In the genomic region with DNA sequence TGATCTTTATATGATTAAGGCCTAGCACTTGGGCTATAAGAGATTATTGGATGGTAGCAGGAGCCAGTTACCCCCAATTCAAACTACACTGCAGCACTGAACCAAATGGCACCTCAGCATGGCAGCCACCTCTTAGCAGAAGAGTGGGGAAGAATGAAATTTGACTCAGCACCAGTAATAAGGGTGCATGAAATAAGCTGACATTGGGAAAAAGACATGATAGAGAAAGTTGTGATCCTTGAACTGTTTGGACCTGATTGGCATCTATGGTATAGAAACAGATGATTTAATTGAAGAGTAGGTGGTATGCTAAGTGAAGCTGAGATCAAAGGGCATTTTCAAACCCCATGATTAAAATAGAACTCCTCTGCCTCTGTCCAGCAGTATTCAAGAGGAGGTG, we compare ENCODE assay signal across 2 cellular contexts.
TF ChIP-seq lines count a peak whose summit lies in the region.

No MANE protein-coding gene starts in this region.

TF ChIP-seq in HepG2, 621 proteins besides CTCF, POLR2A, EP300 and RAD21 (continued from another document):
- TF ChIP-seq, protein P1, sequence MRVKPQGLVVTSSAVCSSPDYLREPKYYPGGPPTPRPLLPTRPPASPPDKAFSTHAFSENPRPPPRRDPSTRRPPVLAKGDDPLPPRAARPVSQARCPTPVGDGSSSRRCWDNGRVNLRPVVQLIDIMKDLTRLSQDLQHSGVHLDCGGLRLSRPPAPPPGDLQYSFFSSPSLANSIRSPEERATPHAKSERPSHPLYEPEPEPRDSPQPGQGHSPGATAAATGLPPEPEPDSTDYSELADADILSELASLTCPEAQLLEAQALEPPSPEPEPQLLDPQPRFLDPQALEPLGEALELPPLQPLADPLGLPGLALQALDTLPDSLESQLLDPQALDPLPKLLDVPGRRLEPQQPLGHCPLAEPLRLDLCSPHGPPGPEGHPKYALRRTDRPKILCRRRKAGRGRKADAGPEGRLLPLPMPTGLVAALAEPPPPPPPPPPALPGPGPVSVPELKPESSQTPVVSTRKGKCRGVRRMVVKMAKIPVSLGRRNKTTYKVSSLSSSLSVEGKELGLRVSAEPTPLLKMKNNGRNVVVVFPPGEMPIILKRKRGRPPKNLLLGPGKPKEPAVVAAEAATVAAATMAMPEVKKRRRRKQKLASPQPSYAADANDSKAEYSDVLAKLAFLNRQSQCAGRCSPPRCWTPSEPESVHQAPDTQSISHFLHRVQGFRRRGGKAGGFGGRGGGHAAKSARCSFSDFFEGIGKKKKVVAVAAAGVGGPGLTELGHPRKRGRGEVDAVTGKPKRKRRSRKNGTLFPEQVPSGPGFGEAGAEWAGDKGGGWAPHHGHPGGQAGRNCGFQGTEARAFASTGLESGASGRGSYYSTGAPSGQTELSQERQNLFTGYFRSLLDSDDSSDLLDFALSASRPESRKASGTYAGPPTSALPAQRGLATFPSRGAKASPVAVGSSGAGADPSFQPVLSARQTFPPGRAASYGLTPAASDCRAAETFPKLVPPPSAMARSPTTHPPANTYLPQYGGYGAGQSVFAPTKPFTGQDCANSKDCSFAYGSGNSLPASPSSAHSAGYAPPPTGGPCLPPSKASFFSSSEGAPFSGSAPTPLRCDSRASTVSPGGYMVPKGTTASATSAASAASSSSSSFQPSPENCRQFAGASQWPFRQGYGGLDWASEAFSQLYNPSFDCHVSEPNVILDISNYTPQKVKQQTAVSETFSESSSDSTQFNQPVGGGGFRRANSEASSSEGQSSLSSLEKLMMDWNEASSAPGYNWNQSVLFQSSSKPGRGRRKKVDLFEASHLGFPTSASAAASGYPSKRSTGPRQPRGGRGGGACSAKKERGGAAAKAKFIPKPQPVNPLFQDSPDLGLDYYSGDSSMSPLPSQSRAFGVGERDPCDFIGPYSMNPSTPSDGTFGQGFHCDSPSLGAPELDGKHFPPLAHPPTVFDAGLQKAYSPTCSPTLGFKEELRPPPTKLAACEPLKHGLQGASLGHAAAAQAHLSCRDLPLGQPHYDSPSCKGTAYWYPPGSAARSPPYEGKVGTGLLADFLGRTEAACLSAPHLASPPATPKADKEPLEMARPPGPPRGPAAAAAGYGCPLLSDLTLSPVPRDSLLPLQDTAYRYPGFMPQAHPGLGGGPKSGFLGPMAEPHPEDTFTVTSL (CRISPR knock-in tag; IDR thresholded peaks at IDR 0.05; ENCODE audit: borderline replicate concordance), result no peak
- TF ChIP-seq FOXM1 (CRISPR knock-in tag; IDR thresholded peaks at IDR 0.05), result no peak
- no peak for TF ChIP-seq ZNF350 (CRISPR knock-in tag; IDR thresholded peaks at IDR 0.05; ENCODE audit: borderline replicate concordance, low read depth)
- TF ChIP-seq CHD2 (IDR thresholded peaks at IDR 0.05; ENCODE audit: low read depth, low read length), result no peak
- no peak for TF ChIP-seq ZNF772 (CRISPR knock-in tag; IDR thresholded peaks at IDR 0.05)
- TF ChIP-seq, protein P2, sequence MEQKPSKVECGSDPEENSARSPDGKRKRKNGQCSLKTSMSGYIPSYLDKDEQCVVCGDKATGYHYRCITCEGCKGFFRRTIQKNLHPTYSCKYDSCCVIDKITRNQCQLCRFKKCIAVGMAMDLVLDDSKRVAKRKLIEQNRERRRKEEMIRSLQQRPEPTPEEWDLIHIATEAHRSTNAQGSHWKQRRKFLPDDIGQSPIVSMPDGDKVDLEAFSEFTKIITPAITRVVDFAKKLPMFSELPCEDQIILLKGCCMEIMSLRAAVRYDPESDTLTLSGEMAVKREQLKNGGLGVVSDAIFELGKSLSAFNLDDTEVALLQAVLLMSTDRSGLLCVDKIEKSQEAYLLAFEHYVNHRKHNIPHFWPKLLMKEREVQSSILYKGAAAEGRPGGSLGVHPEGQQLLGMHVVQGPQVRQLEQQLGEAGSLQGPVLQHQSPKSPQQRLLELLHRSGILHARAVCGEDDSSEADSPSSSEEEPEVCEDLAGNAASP (CRISPR knock-in tag; IDR thresholded peaks at IDR 0.05; ENCODE audit: borderline replicate concordance), result no peak
- peak; percentile 66; the same call in 1 of the 2 replicates for TF ChIP-seq MAFF (IDR thresholded peaks at IDR 0.05; ENCODE audit: low read depth, low read length)

TF ChIP-seq in Ishikawa, 13 proteins besides CTCF, POLR2A, EP300 and RAD21 (continued from another document):
- TF ChIP-seq, protein P3, sequence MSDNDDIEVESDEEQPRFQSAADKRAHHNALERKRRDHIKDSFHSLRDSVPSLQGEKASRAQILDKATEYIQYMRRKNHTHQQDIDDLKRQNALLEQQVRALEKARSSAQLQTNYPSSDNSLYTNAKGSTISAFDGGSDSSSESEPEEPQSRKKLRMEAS (IDR thresholded peaks at IDR 0.05), result no peak
- no peak for TF ChIP-seq TEAD4 (IDR thresholded peaks at IDR 0.05)
- TF ChIP-seq, protein P4, sequence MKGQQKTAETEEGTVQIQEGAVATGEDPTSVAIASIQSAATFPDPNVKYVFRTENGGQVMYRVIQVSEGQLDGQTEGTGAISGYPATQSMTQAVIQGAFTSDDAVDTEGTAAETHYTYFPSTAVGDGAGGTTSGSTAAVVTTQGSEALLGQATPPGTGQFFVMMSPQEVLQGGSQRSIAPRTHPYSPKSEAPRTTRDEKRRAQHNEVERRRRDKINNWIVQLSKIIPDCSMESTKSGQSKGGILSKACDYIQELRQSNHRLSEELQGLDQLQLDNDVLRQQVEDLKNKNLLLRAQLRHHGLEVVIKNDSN (IDR thresholded peaks at IDR 0.05), result no peak
- no peak for TF ChIP-seq NFIC (IDR thresholded peaks at IDR 0.05)
TF ChIP-seq in Ishikawa: peak in this region for 1.
